In the genomic region with DNA sequence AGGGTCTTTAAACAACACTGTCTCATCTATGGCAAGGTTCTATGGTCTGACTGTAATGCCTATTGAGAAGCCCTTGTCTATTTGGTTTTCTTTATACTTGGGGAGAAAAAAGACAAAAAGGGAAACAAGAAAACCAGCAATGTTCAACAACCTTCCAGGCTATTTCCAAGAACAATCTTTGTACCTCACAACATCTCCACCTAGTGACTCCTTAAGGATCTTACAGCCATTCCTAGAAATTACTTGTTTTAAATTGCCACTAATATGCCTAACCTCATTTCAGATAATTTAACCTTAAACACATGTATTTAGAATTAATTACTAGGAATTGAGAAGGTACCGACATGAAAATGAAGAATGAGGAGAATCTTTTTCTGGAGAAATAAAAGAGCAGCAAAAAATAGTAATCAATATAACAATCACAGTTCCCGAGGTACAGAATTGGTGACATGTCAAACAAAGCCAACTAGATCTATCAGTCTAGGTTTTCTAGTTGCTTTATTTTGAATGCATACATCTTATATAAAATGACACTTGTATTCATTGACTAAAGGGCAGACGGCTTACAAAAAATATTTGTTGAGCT, we compare ENCODE assay signal across 9 cellular contexts. TPM values are rescaled to one million over a fixed set of nuclear protein-coding genes. Genes with fewer than 3 reads are reported as not detected.
A peak's percentile ranks its signal among the peaks of the same experiment; 100 is the strongest.
DNase-seq lines count a peak whose midpoint lies in the region; ATAC-seq and TF ChIP-seq lines count a peak whose summit lies in the region.
"Had no signal": no experiment of that assay in that cellular context is flagged by ENCODE, and none has a peak within 500 bp of the region (broad histone marks: within the 10 kb centered on the region; RNA-seq: fewer than 3 reads in every experiment).

No MANE protein-coding gene starts in this region.

- H2AFZ ChIP-seq in mammary epithelial cell (ENCODE audit: low read depth, low read length) = no peak overlapping the region

- no peak overlapping the region for H3K9ac ChIP-seq in mammary epithelial cell (ENCODE audit: insufficient read depth, low read length)

- WGBS in mammary epithelial cell (ENCODE audit: low coverage, missing lambda C conversion rate) = 40% methylated on average over 3 of the region's 3 CpGs

- in situ Hi-C loops in KBM-7 (cut with MboI; ENCODE audit: low pct_unique_long_range_greater_than_20kb, low sequenced_read_pairs) (no loop called here), mammary epithelial cell (cut with MboI; ENCODE audit: low sequenced_read_pairs in 2 of 2) (loop anchor here (5.0 to 10.0 kb wide), 3 partner anchors 92 to 135 kb away; no protein-coding TSS in a partner anchor)

- H3K4me1 ChIP-seq in mammary epithelial cell (ENCODE audit: insufficient read depth, low read length) = no peaks in the 10 kb centered on the region
- no peaks in the 10 kb centered on the region for H3K4me1 ChIP-seq in lower lobe of right lung

- H3K4me3 ChIP-seq in mammary epithelial cell (replicated peaks in 1 of 3; ENCODE audit: insufficient read depth in 1 of 3, low read depth in 2 of 3, low read length in 3 of 3) (no peak overlapping the region), lower lobe of right lung (no peak overlapping the region)

- BruUV-seq in mammary epithelial cell (replicated peaks; lab: Mats Ljungman, UMichigan) = no TSS peak

- H4K20me1 ChIP-seq in mammary epithelial cell (ENCODE audit: insufficient read depth, low read length) = no peaks in the 10 kb centered on the region

- H3K27me3 ChIP-seq in mammary epithelial cell (ENCODE audit: insufficient read depth, low read length) (no peaks in the 10 kb centered on the region), lower lobe of right lung (ENCODE audit: low read depth) (peaks cover 18% of the 10 kb centered on the region)

- dilution Hi-C loops in mammary epithelial cell (cut with HindIII; ENCODE audit: low sequenced_read_pairs) = no loop called here

- DNase-seq in COLO829 (ENCODE audit: low spot score) (peak; percentile 92), KBM-7 (peak; percentile 17), mammary epithelial cell (peak; percentile 29), lower lobe of right lung (no peak), DMS153 treated with DMSO at 0.1 percent for 48 hours (lab: John Stamatoyannopoulos, UW; ENCODE audit: unreplicated experiment) (no peak)
- no peak for DNase-seq in activated T-cell treated with anti-CD3 and anti-CD28 coated beads, Interleukin-2, amount 50 U/mL, for 48 hours

- TF ChIP-seq CTCF in mammary epithelial cell (conservative IDR thresholded peaks at IDR 0.05 in 1 of 2, IDR thresholded peaks at IDR 0.05 in 1 of 2; ENCODE audit: extremely low read depth in 1 of 2, insufficient read depth in 1 of 2, low read depth in 1 of 2, low read length in 2 of 2) = peak; percentile 57 to 70
- peak; percentile 48 for TF ChIP-seq CTCF in lower lobe of right lung (IDR thresholded peaks at IDR 0.05)

- no peaks in the 10 kb centered on the region for H3K9me3 ChIP-seq in mammary epithelial cell (replicated peaks; ENCODE audit: insufficient read depth, low read length)
- no peaks in the 10 kb centered on the region for H3K9me3 ChIP-seq in lower lobe of right lung

- CTCF ChIA-PET in mammary epithelial cell (lab: Charles Lee; ENCODE audit: low non-redundant PET) = interaction anchor here (0.7 kb wide), 1 partner anchor 58 kb away, joined by 18 read pairs; no protein-coding TSS in a partner anchor

- H3K27ac ChIP-seq in mammary epithelial cell (ENCODE audit: insufficient read depth, low read depth, low read length) = no peak overlapping the region
- H3K27ac ChIP-seq in lower lobe of right lung = no peak overlapping the region

- no peaks in the 10 kb centered on the region for H3K79me2 ChIP-seq in mammary epithelial cell (ENCODE audit: insufficient read depth, low read length)

- intact Hi-C loops in mammary epithelial cell (cut with micrococcal nuclease) (loop anchor here (1.0 kb wide), 4 partner anchors 57 to 220 kb away; no protein-coding TSS in a partner anchor), lower lobe of right lung (cut with DNase I) (no loop called here)

- H3K4me2 ChIP-seq in mammary epithelial cell (ENCODE audit: insufficient read depth, low read depth, low read length) = no peak overlapping the region

- no peak for ATAC-seq in lower lobe of right lung
- ATAC-seq in GM19324 (IDR thresholded peaks at IDR 0.05; ENCODE audit: low FRiP score, unreplicated experiment) = no peak
- no peak for ATAC-seq in GM21423 (IDR thresholded peaks at IDR 0.05; ENCODE audit: unreplicated experiment)
- ATAC-seq: activated T-helper 17 cell treated with anti-CD3 and anti-CD28 coated beads, Interleukin-2, amount 50 U/mL, for 72 hours had no signal

- H3K36me3 ChIP-seq in mammary epithelial cell (ENCODE audit: insufficient read depth, low read length) = no peaks in the 10 kb centered on the region
- H3K36me3 ChIP-seq in lower lobe of right lung = no peaks in the 10 kb centered on the region

RNA-seq across cellular contexts. Expression of a gene that starts 1.6 kb away (rescaled TPM):
- total RNA-seq in mammary epithelial cell = under 1 TPM; 0.50 to 0.96 TPM
- polyA plus RNA-seq in mammary epithelial cell = 0.03 TPM
- not detected for polyA minus RNA-seq in mammary epithelial cell
- not detected for total RNA-seq in lower lobe of right lung
- total RNA-seq: activated T-helper 17 cell treated with anti-CD3 and anti-CD28 coated beads, Interleukin-2, amount 50 U/mL, for 72 hours had no signal

RNA-seq across cellular contexts. Expression of a gene that starts 35.7 kb away (rescaled TPM):
- total RNA-seq in mammary epithelial cell (10 to 100 TPM; 16.6 to 22.2 TPM), lower lobe of right lung (1.0 TPM)
- polyA plus RNA-seq in mammary epithelial cell = 9.9 TPM
- 24.1 TPM for polyA minus RNA-seq in mammary epithelial cell
- total RNA-seq: activated T-helper 17 cell treated with anti-CD3 and anti-CD28 coated beads, Interleukin-2, amount 50 U/mL, for 72 hours had no signal

Comparison
In these comparisons a context has a peak if more than half of its experiments do, and no peak if none do; other contexts are left out.
1. DNase-seq: peak in COLO829 (single experiment), KBM-7 (single experiment) and mammary epithelial cell (single experiment); none in lower lobe of right lung (single experiment), activated T-cell treated with anti-CD3 and anti-CD28 coated beads, Interleukin-2, amount 50 U/mL, for 48 hours (0 of 2) and DMS153 treated with DMSO at 0.1 percent for 48 hours (single experiment).